ENCODE assay signal across 1 cellular context in the genomic region with DNA sequence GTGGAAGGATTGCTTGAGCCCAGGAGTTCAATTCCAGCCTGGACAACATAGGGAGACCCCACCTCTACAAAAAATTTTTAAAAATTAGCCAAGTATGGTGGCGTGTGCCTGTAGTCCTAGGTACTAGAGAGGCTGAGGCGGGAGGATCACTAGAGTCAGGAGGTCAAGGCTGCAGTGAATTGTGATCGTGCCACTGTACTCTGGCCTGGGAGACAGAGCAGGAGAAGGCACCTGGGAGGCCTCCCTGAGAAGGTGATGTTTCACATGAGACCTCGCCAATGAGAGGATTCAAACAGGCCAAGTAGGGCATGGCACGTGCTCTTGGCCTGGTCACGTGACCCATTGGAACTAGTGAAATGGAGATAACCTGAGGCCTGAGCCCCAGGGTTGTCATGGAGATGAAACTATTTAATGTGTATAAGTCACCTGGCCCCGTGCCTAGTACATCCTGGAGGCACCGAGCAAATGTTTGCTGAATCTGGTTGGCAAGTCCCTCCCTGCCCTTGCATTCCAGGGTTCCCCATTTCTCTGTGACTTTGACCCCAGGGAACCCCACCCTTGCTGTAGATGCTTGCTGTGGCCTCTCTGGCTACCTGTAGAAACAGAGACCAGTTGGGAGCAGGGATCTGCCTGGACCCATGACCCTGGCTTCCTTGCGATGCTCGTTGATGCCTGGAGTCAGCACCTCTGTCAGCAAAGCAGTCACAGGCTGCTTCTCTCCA.
TF ChIP-seq lines count a peak whose summit lies in the region.

No MANE protein-coding gene starts in this region.

TF ChIP-seq in HepG2, 621 proteins besides CTCF, POLR2A, EP300 and RAD21 (continued from another document and continues in another):
- TF ChIP-seq AHDC1 (CRISPR knock-in tag; IDR thresholded peaks at IDR 0.05; ENCODE audit: borderline replicate concordance) (peak; percentile 64), ZNF724P (CRISPR knock-in tag; IDR thresholded peaks at IDR 0.05; ENCODE audit: borderline replicate concordance) (no peak; the same call in 1 of the 2 replicates), CHCHD3 (CRISPR knock-in tag; IDR thresholded peaks at IDR 0.05) (no peak), ZFAT (CRISPR knock-in tag; conservative IDR thresholded peaks at IDR 0.05) (peak; percentile 88; the same call in 1 of the 2 replicates), ZNF230 (CRISPR knock-in tag; IDR thresholded peaks at IDR 0.05) (peak; percentile 80), NCOA1 (CRISPR knock-in tag; IDR thresholded peaks at IDR 0.05) (peak; percentile 92), HDAC2 (CRISPR knock-in tag; IDR thresholded peaks at IDR 0.05) (peak; percentile 97), GATAD2A (CRISPR knock-in tag; IDR thresholded peaks at IDR 0.05) (peak; percentile 94), ZBTB2 (CRISPR knock-in tag; IDR thresholded peaks at IDR 0.05; ENCODE audit: low read depth) (no peak), TRIM22 (IDR thresholded peaks at IDR 0.05) (no peak), ZNF17 (CRISPR knock-in tag; IDR thresholded peaks at IDR 0.05) (no peak), IRF2 (CRISPR knock-in tag; IDR thresholded peaks at IDR 0.05) (peak; percentile 71), ADNP (CRISPR knock-in tag; IDR thresholded peaks at IDR 0.05) (no peak), ZNF432 (CRISPR knock-in tag; IDR thresholded peaks at IDR 0.05; ENCODE audit: borderline replicate concordance) (0 out of 2 replicates have a peak, but pooled peaks have one; percentile 58), LBX2 (CRISPR knock-in tag; IDR thresholded peaks at IDR 0.05; ENCODE audit: borderline replicate concordance) (no peak), ATM (IDR thresholded peaks at IDR 0.05; ENCODE audit: borderline replicate concordance) (no peak), HIVEP1 (CRISPR knock-in tag; IDR thresholded peaks at IDR 0.05) (peak; percentile 97), MEF2D (CRISPR knock-in tag; IDR thresholded peaks at IDR 0.05) (peak; percentile 88), ZNF350 (CRISPR knock-in tag; IDR thresholded peaks at IDR 0.05; ENCODE audit: borderline replicate concordance, low read depth) (peak; percentile 89), NR2F2 (IDR thresholded peaks at IDR 0.05; ENCODE audit: borderline replicate concordance, low read depth) (peak; percentile 88; the same call in 1 of the 2 replicates), HHEX (CRISPR knock-in tag; IDR thresholded peaks at IDR 0.05) (peak; percentile 46; the same call in 1 of the 2 replicates), FOXC1 (CRISPR knock-in tag; IDR thresholded peaks at IDR 0.05; ENCODE audit: borderline replicate concordance) (peak; percentile 77; the same call in 1 of the 2 replicates), ZBTB7B (CRISPR knock-in tag; IDR thresholded peaks at IDR 0.05) (peak; percentile 94), ZNF546 (CRISPR knock-in tag; conservative IDR thresholded peaks at IDR 0.05) (no peak), ZFX (CRISPR knock-in tag; IDR thresholded peaks at IDR 0.05; ENCODE audit: low read depth) (peak; percentile 92), ZFYVE20 (CRISPR knock-in tag; IDR thresholded peaks at IDR 0.05; ENCODE audit: borderline replicate concordance, low read depth) (no peak), FOXK2 (IDR thresholded peaks at IDR 0.05) (peak; percentile 22; the same call in 1 of the 2 replicates), ELF1 (CRISPR knock-in tag; IDR thresholded peaks at IDR 0.05) (no peak), ARNT (IDR thresholded peaks at IDR 0.05) (no peak), CSRNP2 (CRISPR knock-in tag; conservative IDR thresholded peaks at IDR 0.05; ENCODE audit: low read depth) (no peak), MEIS1 (CRISPR knock-in tag; IDR thresholded peaks at IDR 0.05; ENCODE audit: borderline replicate concordance) (peak; percentile 75; the same call in 1 of the 2 replicates), THYN1 (CRISPR knock-in tag; IDR thresholded peaks at IDR 0.05; ENCODE audit: borderline replicate concordance, low read depth) (0 out of 2 replicates have a peak, but pooled peaks have one; percentile 56), GTF2F1 (IDR thresholded peaks at IDR 0.05; ENCODE audit: low read length) (no peak), NFE2L2 (IDR thresholded peaks at IDR 0.05; ENCODE audit: low read length) (no peak), ZNF776 (CRISPR knock-in tag; IDR thresholded peaks at IDR 0.05) (no peak; the same call in 1 of the 2 replicates), CEBPB (IDR thresholded peaks at IDR 0.05; ENCODE audit: borderline replicate concordance, low read depth, low read length) (no peak), CC2D1A (CRISPR knock-in tag; IDR thresholded peaks at IDR 0.05) (no peak), NFYC (CRISPR knock-in tag; IDR thresholded peaks at IDR 0.05) (peak; percentile 29; the same call in 1 of the 2 replicates), ZUFSP (CRISPR knock-in tag; IDR thresholded peaks at IDR 0.05; ENCODE audit: borderline replicate concordance) (no peak)
- TF ChIP-seq, protein P1, sequence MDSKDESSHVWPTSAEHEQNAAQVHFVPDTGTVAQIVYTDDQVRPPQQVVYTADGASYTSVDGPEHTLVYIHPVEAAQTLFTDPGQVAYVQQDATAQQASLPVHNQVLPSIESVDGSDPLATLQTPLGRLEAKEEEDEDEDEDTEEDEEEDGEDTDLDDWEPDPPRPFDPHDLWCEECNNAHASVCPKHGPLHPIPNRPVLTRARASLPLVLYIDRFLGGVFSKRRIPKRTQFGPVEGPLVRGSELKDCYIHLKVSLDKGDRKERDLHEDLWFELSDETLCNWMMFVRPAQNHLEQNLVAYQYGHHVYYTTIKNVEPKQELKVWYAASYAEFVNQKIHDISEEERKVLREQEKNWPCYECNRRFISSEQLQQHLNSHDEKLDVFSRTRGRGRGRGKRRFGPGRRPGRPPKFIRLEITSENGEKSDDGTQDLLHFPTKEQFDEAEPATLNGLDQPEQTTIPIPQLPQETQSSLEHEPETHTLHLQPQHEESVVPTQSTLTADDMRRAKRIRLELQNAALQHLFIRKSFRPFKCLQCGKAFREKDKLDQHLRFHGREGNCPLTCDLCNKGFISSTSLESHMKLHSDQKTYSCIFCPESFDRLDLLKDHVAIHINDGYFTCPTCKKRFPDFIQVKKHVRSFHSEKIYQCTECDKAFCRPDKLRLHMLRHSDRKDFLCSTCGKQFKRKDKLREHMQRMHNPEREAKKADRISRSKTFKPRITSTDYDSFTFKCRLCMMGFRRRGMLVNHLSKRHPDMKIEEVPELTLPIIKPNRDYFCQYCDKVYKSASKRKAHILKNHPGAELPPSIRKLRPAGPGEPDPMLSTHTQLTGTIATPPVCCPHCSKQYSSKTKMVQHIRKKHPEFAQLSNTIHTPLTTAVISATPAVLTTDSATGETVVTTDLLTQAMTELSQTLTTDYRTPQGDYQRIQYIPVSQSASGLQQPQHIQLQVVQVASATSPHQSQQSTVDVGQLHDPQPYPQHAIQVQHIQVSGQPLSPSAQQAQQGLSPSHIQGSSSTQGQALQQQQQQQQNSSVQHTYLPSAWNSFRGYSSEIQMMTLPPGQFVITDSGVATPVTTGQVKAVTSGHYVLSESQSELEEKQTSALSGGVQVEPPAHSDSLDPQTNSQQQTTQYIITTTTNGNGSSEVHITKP (CRISPR knock-in tag; IDR thresholded peaks at IDR 0.05; ENCODE audit: low read depth), result peak; percentile 78; the same call in 1 of the 2 replicates
- TF ChIP-seq, protein P2, sequence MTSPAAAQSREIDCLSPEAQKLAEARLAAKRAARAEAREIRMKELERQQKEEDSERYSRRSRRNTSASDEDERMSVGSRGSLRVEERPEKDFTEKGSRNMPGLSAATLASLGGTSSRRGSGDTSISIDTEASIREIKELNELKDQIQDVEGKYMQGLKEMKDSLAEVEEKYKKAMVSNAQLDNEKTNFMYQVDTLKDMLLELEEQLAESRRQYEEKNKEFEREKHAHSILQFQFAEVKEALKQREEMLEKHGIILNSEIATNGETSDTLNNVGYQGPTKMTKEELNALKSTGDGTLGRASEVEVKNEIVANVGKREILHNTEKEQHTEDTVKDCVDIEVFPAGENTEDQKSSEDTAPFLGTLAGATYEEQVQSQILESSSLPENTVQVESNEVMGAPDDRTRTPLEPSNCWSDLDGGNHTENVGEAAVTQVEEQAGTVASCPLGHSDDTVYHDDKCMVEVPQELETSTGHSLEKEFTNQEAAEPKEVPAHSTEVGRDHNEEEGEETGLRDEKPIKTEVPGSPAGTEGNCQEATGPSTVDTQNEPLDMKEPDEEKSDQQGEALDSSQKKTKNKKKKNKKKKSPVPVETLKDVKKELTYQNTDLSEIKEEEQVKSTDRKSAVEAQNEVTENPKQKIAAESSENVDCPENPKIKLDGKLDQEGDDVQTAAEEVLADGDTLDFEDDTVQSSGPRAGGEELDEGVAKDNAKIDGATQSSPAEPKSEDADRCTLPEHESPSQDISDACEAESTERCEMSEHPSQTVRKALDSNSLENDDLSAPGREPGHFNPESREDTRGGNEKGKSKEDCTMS (CRISPR knock-in tag; conservative IDR thresholded peaks at IDR 0.05), result no peak
